ENCODE assay signal across 1 cellular context in the genomic region with DNA sequence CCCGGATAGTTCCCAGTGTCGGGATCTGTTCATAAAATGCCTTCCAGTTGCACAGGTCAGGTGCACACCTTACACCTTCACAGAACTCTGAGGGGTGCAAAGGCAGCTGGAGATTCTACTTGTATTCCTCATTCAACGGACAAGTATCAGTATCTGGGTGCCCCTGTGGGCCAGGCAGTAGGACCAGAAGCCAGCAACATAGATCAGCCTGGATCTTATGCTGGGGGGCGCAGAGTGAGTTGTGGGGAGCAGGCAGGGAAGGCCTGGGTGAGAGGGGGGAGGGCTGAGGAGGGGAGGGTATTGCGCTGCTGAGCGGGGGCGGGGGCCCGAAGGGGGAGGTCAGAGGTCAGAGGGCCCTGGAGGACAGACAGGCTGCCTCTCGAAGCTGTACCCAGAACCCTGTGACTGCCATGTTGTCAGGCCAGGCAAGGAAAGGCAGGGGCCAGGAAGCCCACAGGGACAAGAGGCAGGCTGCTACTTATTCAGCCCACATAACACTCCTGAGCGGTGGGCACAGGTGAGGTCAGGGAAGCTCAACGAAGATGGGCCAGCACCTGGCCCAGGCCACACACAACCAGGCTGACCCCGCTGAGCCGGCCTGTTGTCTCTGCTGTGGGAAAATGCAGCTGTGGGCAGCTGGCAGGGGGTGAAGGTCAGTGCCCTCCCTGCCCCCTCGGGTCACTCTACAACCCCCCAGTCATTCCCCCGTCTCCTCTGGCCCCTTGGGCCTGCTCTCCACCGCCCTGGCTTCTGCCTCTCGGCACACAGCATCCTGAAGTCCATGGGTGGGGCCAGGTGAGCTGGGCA.
TF ChIP-seq lines count a peak whose summit lies in the region.

No MANE protein-coding gene starts in this region.

TF ChIP-seq in SK-N-SH, 30 proteins besides CTCF, POLR2A, EP300 and RAD21 (continued from another document):
- TF ChIP-seq REST (IDR thresholded peaks at IDR 0.05; ENCODE audit: low read depth, low read length) (no peak), RXRA (IDR thresholded peaks at IDR 0.05; ENCODE audit: borderline replicate concordance, low read depth) (no peak), TAF1 (IDR thresholded peaks at IDR 0.05; ENCODE audit: borderline replicate concordance, low read depth, low read length) (no peak), TCF12 (IDR thresholded peaks at IDR 0.05) (no peak), TEAD4 (IDR thresholded peaks at IDR 0.05; ENCODE audit: borderline replicate concordance, insufficient read depth) (no peak), YY1 (IDR thresholded peaks at IDR 0.05; ENCODE audit: low read depth) (no peak), RFX5 (IDR thresholded peaks at IDR 0.05; ENCODE audit: low read length) (no peak), USF2 (IDR thresholded peaks at IDR 0.05; ENCODE audit: borderline replicate concordance, low read depth, low read length) (no peak), CHD2 (IDR thresholded peaks at IDR 0.05; ENCODE audit: low read length, partially characterized antibody) (no peak), GATA2 (CRISPR knock-in tag; IDR thresholded peaks at IDR 0.05) (no peak)
